Comparison of ENCODE assay signal across 1 cellular context in genomic region chr15:69666441-69666882, GRCh38.
TF ChIP-seq lines count a peak whose summit lies in the region.

No MANE protein-coding gene starts in this region.

TF ChIP-seq in GM23338, 12 proteins besides CTCF, POLR2A, EP300 and RAD21 (continued from another document):
- TF ChIP-seq, protein P1, sequence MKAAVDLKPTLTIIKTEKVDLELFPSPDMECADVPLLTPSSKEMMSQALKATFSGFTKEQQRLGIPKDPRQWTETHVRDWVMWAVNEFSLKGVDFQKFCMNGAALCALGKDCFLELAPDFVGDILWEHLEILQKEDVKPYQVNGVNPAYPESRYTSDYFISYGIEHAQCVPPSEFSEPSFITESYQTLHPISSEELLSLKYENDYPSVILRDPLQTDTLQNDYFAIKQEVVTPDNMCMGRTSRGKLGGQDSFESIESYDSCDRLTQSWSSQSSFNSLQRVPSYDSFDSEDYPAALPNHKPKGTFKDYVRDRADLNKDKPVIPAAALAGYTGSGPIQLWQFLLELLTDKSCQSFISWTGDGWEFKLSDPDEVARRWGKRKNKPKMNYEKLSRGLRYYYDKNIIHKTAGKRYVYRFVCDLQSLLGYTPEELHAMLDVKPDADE (IDR thresholded peaks at IDR 0.05), result no peak
- no peak for TF ChIP-seq NANOG (IDR thresholded peaks at IDR 0.05; ENCODE audit: borderline replicate concordance)
